In genomic region chr3:113103588-113103987, GRCh38 we compare ENCODE assay signal across 23 cellular contexts.
A peak's percentile ranks its signal among the peaks of the same experiment; 100 is the strongest.
DNase-seq lines count a peak whose midpoint lies in the region; ATAC-seq, FAIRE-seq and TF ChIP-seq lines count a peak whose summit lies in the region.
"Had no signal": no experiment of that assay in that cellular context is flagged by ENCODE, and none has a peak within 500 bp of the region (broad histone marks: within the 10 kb centered on the region; RNA-seq: fewer than 3 reads in every experiment).

No MANE protein-coding gene starts in this region.

- H3K27me3 Mint-ChIP-seq in activated CD8-positive, alpha-beta T cell treated with anti-CD3 and anti-CD28 coated beads for 36 hours = no peaks in the 10 kb centered on the region
- H3K27me3 Mint-ChIP-seq: activated CD4-positive, alpha-beta T cell treated with anti-CD3 and anti-CD28 coated beads for 36 hours; naive thymus-derived CD8-positive, alpha-beta T cell had no signal

- no peak overlapping the region for H3K4me3 Mint-ChIP-seq in activated CD8-positive, alpha-beta T cell treated with anti-CD3 and anti-CD28 coated beads for 36 hours
- H3K4me3 Mint-ChIP-seq: activated CD4-positive, alpha-beta T cell treated with anti-CD3 and anti-CD28 coated beads for 36 hours; naive thymus-derived CD8-positive, alpha-beta T cell had no signal

- H3K27ac ChIP-seq in PC-3 (ENCODE audit: low read length) = no peak overlapping the region
- H3K27ac ChIP-seq in left lung = no peak overlapping the region
- no peak overlapping the region for H3K27ac ChIP-seq in right cardiac atrium (ENCODE audit: low read length)
- H3K27ac ChIP-seq: cardiac muscle cell, epithelial cell of prostate, foreskin keratinocyte, HL-60, psoas muscle had no signal

- TF ChIP-seq CTCF in PC-3 (conservative IDR thresholded peaks at IDR 0.05; ENCODE audit: low read depth, low read length) (no peak), left lung (IDR thresholded peaks at IDR 0.05) (no peak)
- no peak for TF ChIP-seq CTCF in activated CD8-positive, alpha-beta T cell treated with anti-CD3 and anti-CD28 coated beads for 36 hours (IDR thresholded peaks at IDR 0.05)

- H3K9me2 ChIP-seq in PC-3 (replicated peaks; ENCODE audit: low read length) = no peaks in the 10 kb centered on the region
- H3K9me2 ChIP-seq: SK-N-SH had no signal

- H3K27me3 ChIP-seq in PC-3 (ENCODE audit: low read length) (no peaks in the 10 kb centered on the region), left lung (no peaks in the 10 kb centered on the region), right cardiac atrium (ENCODE audit: control insufficient read depth, insufficient read depth) (no peaks in the 10 kb centered on the region)
- H3K27me3 ChIP-seq: cardiac muscle cell, foreskin keratinocyte had no signal

- H3K36me3 Mint-ChIP-seq in activated CD8-positive, alpha-beta T cell treated with anti-CD3 and anti-CD28 coated beads for 36 hours (ENCODE audit: low read depth) = peaks cover 5% of the 10 kb centered on the region

- H3K9ac ChIP-seq in PC-3 (ENCODE audit: low read length) = no peak overlapping the region
- H3K9ac ChIP-seq: SK-N-SH had no signal

- H3K4me1 Mint-ChIP-seq in activated CD8-positive, alpha-beta T cell treated with anti-CD3 and anti-CD28 coated beads for 36 hours (ENCODE audit: low read depth) = no peaks in the 10 kb centered on the region

- no peaks in the 10 kb centered on the region for H3F3A ChIP-seq in PC-3 (ENCODE audit: low read length, unreplicated experiment)

- no peaks in the 10 kb centered on the region for H3K79me2 ChIP-seq in PC-3 (ENCODE audit: low read length)

- H2AFZ ChIP-seq in PC-3 (ENCODE audit: low read length) = no peak overlapping the region

- no peak overlapping the region for H3K4me3 ChIP-seq in PC-3 (ENCODE audit: low read length)
- no peak overlapping the region for H3K4me3 ChIP-seq in left lung
- H3K4me3 ChIP-seq in right cardiac atrium (ENCODE audit: low read length) = no peak overlapping the region
- H3K4me3 ChIP-seq: cardiac muscle cell, K562, psoas muscle had no signal

- intact Hi-C loops in PC-3 (cut with micrococcal nuclease) = no loop called here
- intact Hi-C loops in left lung (cut with DNase I) = no loop called here
- intact Hi-C loops in right cardiac atrium (cut with DNase I) = no loop called here
- intact Hi-C loops in activated CD8-positive, alpha-beta T cell treated with anti-CD3 and anti-CD28 coated beads for 36 hours (cut with micrococcal nuclease) = no loop called here

- no peaks in the 10 kb centered on the region for H3K9me3 Mint-ChIP-seq in activated CD8-positive, alpha-beta T cell treated with anti-CD3 and anti-CD28 coated beads for 36 hours

- H3K4me1 ChIP-seq in PC-3 (ENCODE audit: insufficient read depth, low read length) (peaks cover 12% of the 10 kb centered on the region), left lung (no peaks in the 10 kb centered on the region), right cardiac atrium (ENCODE audit: control insufficient read depth, insufficient read depth, low read length) (no peaks in the 10 kb centered on the region)
- H3K4me1 ChIP-seq: psoas muscle had no signal

- ATAC-seq in PC-3 = peak; percentile 18
- peak; percentile 76 for ATAC-seq in left lung
- ATAC-seq in right cardiac atrium = no peak
- no peak for ATAC-seq in activated CD8-positive, alpha-beta T cell treated with anti-CD3 and anti-CD28 coated beads for 36 hours
- ATAC-seq: activated CD4-positive, alpha-beta T cell treated with anti-CD3 and anti-CD28 coated beads for 36 hours; foreskin keratinocyte; K562; naive thymus-derived CD8-positive, alpha-beta T cell; psoas muscle had no signal

- H3K27ac Mint-ChIP-seq in activated CD8-positive, alpha-beta T cell treated with anti-CD3 and anti-CD28 coated beads for 36 hours = no peak overlapping the region
- H3K27ac Mint-ChIP-seq: activated CD4-positive, alpha-beta T cell treated with anti-CD3 and anti-CD28 coated beads for 36 hours had no signal

- POLR2A ChIA-PET in PC-3 (lab: Charles Lee; ENCODE audit: unreplicated experiment) = no interaction called here
- POLR2A ChIA-PET in activated CD8-positive, alpha-beta T cell treated with anti-CD3 and anti-CD28 coated beads for 36 hours (lab: Charles Lee) = no interaction called here

- no TSS peak for BruUV-seq in PC-3 (replicated peaks; lab: Mats Ljungman, UMichigan)

- WGBS in right cardiac atrium = 80% methylated on average over 2 of the region's 2 CpGs

- DNase-seq in SIG-M5 treated with dmso at 0.1 percent for 504 hours (lab: John Stamatoyannopoulos, UW; ENCODE audit: unreplicated experiment) (peak; percentile 63), SIG-M5 (lab: John Stamatoyannopoulos, UW) (no peak), PC-3 (no peak), left lung (no peak), urothelium cell line (ENCODE audit: low spot score) (no peak), right cardiac atrium (no peak), COR-L47 (lab: John Stamatoyannopoulos, UW) (no peak)
- no peak for DNase-seq in activated CD8-positive, alpha-beta T cell treated with anti-CD3 and anti-CD28 coated beads for 36 hours
- DNase-seq: activated CD4-positive, alpha-beta T cell treated with anti-CD3 and anti-CD28 coated beads for 36 hours; activated effector memory CD4-positive, alpha-beta T cell treated with Interleukin-2 at 50 U/mL for 16 hours; C1 segment of cervical spinal cord; foreskin keratinocyte; HCEC 1CT; kidney glomerular epithelial cell; mesendoderm; naive thymus-derived CD8-positive, alpha-beta T cell; NCI-H1105; psoas muscle; SK-N-SH had no signal

- H3K36me3 ChIP-seq in PC-3 (ENCODE audit: low read depth, low read length) = no peaks in the 10 kb centered on the region
- no peaks in the 10 kb centered on the region for H3K36me3 ChIP-seq in left lung
- H3K36me3 ChIP-seq: cardiac muscle cell had no signal

- H4K20me1 ChIP-seq in PC-3 (ENCODE audit: low read length) = no peaks in the 10 kb centered on the region

- H3K4me2 ChIP-seq in PC-3 (ENCODE audit: low read length) = no peak overlapping the region
- H3K4me2 ChIP-seq: SK-N-SH had no signal

- H3K9me3 ChIP-seq in PC-3 (ENCODE audit: low read length) (no peaks in the 10 kb centered on the region), left lung (peaks cover 0 to 11% of the 10 kb centered on the region in 2 donors), right cardiac atrium (ENCODE audit: control insufficient read depth, low read length) (no peaks in the 10 kb centered on the region)
- H3K9me3 ChIP-seq: psoas muscle, SK-N-SH had no signal

- CTCF ChIA-PET in PC-3 (lab: Charles Lee) = no interaction called here
- CTCF ChIA-PET in activated CD8-positive, alpha-beta T cell treated with anti-CD3 and anti-CD28 coated beads for 36 hours (lab: Charles Lee) = no interaction called here

- peak; percentile 17 for FAIRE-seq in urothelium cell line (lab: Jason Lieb, UNC)
- FAIRE-seq: K562 had no signal

Comparison
In these comparisons a context has a peak if more than half of its experiments do, and no peak if none do; other contexts are left out.
1. ATAC-seq: peak in PC-3 (single experiment) and left lung (single experiment); none in right cardiac atrium (0 of 2) and activated CD8-positive, alpha-beta T cell treated with anti-CD3 and anti-CD28 coated beads for 36 hours (single experiment).